1 cellular context compared by ENCODE assay signal in the genomic region with DNA sequence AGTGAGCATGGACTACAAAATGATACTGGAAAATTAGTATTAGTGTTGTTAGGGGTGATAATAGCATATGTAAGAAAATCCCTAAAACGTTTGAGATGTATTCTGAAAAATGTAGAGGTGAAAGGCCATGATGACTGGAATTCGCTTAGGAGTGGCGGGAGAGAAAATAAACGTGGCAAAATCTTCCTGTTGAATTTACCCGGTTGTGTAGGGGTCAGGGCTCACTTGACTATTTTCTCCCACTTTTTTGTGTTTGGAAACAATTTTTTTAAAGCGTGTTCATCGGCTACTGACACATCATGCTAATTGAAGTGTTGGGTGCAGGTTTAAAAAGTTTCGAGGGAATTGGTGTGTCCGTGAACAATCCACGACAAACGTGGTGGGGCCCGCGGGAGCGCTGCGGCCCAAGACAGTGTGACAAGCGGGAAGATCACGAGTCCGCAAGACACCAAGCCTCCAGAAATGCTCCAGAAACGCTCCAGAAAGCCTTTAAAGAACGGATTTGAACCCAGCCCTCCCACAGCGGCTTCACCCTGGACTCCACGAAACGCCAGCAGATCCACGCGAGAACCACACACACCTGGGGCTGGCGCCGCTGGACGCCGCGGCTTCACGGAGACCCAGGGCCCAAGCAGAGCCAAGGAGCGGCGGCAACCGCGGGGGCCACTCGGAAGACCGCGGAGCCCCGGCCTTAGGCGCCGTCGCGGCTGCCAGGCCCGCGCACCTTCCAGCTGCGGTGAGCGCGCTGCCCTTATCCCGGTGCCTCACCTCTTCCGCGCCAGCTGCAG.
A peak's percentile ranks its signal among the peaks of the same experiment; 100 is the strongest.
TF ChIP-seq lines count a peak whose summit lies in the region.

No MANE protein-coding gene starts in this region.

TF ChIP-seq in K562, 482 proteins besides CTCF, POLR2A, EP300 and RAD21 (continued from another document and continues in another):
- TF ChIP-seq CHD1 (IDR thresholded peaks at IDR 0.05; ENCODE audit: low read length) (peak; percentile 89), SOX6 (IDR thresholded peaks at IDR 0.05) (no peak), ZNF408 (CRISPR knock-in tag; IDR thresholded peaks at IDR 0.05; ENCODE audit: low read depth) (no peak), KAT7 (CRISPR knock-in tag; IDR thresholded peaks at IDR 0.05; ENCODE audit: borderline replicate concordance) (no peak), ZNF431 (CRISPR knock-in tag; IDR thresholded peaks at IDR 0.05) (no peak), TOE1 (IDR thresholded peaks at IDR 0.05; ENCODE audit: borderline replicate concordance) (no peak), TOE1 (CRISPR knock-in tag; IDR thresholded peaks at IDR 0.05; ENCODE audit: borderline replicate concordance, low read depth) (peak; percentile 90), HSF4 (CRISPR knock-in tag; IDR thresholded peaks at IDR 0.05; ENCODE audit: borderline replicate concordance) (no peak), KLF10 (CRISPR knock-in tag; IDR thresholded peaks at IDR 0.05) (no peak), ADNP (tag; IDR thresholded peaks at IDR 0.05) (no peak), ZC3H4 (CRISPR knock-in tag; IDR thresholded peaks at IDR 0.05; ENCODE audit: borderline replicate concordance) (peak; percentile 90; the same call in 1 of the 2 replicates), SP2 (IDR thresholded peaks at IDR 0.05; ENCODE audit: extremely low read depth, low read depth, low read length, poor library complexity, severe bottlenecking) (no peak), ELF1 (tag; IDR thresholded peaks at IDR 0.05) (peak; percentile 31; the same call in 1 of the 2 replicates), BMI1 (IDR thresholded peaks at IDR 0.05; ENCODE audit: low read length) (no peak), SMARCE1 (IDR thresholded peaks at IDR 0.05) (0 out of 2 replicates have a peak, but pooled peaks have one; percentile 35), RBM22 (IDR thresholded peaks at IDR 0.05; ENCODE audit: low read depth, low read length, poor library complexity, severe bottlenecking) (peak; percentile 100), HDGF (IDR thresholded peaks at IDR 0.05) (no peak), SMARCB1 (IDR thresholded peaks at IDR 0.05; ENCODE audit: insufficient read length, low read depth) (no peak), JUN (IDR thresholded peaks at IDR 0.05; ENCODE audit: borderline replicate concordance, low read depth, low read length) (no peak), JUN (CRISPR knock-in tag; IDR thresholded peaks at IDR 0.05; ENCODE audit: borderline replicate concordance) (no peak; the same call in 1 of the 2 replicates), SIRT6 (IDR thresholded peaks at IDR 0.05; ENCODE audit: low read depth, low read length) (no peak), RBM15 (IDR thresholded peaks at IDR 0.05; ENCODE audit: insufficient read depth, low read length) (no peak), ERF (CRISPR knock-in tag; IDR thresholded peaks at IDR 0.05) (no peak), KLF6 (CRISPR knock-in tag; IDR thresholded peaks at IDR 0.05; ENCODE audit: borderline replicate concordance) (no peak), DACH1 (IDR thresholded peaks at IDR 0.05; ENCODE audit: partially characterized antibody) (no peak), ELF2 (CRISPR knock-in tag; IDR thresholded peaks at IDR 0.05) (peak; percentile 35; the same call in 1 of the 2 replicates), ZBTB1 (CRISPR knock-in tag; IDR thresholded peaks at IDR 0.05; ENCODE audit: borderline replicate concordance, low read depth) (peak; percentile 89), HNRNPK (IDR thresholded peaks at IDR 0.05; ENCODE audit: low read depth, low read length, poor library complexity, severe bottlenecking) (no peak), SRF (CRISPR knock-in tag; IDR thresholded peaks at IDR 0.05) (no peak)
- TF ChIP-seq, protein P1, sequence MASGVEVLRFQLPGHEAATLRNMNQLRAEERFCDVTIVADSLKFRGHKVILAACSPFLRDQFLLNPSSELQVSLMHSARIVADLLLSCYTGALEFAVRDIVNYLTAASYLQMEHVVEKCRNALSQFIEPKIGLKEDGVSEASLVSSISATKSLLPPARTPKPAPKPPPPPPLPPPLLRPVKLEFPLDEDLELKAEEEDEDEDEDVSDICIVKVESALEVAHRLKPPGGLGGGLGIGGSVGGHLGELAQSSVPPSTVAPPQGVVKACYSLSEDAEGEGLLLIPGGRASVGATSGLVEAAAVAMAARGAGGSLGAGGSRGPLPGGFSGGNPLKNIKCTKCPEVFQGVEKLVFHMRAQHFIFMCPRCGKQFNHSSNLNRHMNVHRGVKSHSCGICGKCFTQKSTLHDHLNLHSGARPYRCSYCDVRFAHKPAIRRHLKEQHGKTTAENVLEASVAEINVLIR (CRISPR knock-in tag; IDR thresholded peaks at IDR 0.05) = no peak
- TF ChIP-seq, protein P2, sequence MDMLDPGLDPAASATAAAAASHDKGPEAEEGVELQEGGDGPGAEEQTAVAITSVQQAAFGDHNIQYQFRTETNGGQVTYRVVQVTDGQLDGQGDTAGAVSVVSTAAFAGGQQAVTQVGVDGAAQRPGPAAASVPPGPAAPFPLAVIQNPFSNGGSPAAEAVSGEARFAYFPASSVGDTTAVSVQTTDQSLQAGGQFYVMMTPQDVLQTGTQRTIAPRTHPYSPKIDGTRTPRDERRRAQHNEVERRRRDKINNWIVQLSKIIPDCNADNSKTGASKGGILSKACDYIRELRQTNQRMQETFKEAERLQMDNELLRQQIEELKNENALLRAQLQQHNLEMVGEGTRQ (CRISPR knock-in tag; IDR thresholded peaks at IDR 0.05) = no peak
- TF ChIP-seq, protein P3, sequence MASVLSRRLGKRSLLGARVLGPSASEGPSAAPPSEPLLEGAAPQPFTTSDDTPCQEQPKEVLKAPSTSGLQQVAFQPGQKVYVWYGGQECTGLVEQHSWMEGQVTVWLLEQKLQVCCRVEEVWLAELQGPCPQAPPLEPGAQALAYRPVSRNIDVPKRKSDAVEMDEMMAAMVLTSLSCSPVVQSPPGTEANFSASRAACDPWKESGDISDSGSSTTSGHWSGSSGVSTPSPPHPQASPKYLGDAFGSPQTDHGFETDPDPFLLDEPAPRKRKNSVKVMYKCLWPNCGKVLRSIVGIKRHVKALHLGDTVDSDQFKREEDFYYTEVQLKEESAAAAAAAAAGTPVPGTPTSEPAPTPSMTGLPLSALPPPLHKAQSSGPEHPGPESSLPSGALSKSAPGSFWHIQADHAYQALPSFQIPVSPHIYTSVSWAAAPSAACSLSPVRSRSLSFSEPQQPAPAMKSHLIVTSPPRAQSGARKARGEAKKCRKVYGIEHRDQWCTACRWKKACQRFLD (CRISPR knock-in tag; IDR thresholded peaks at IDR 0.05) = no peak
- TF ChIP-seq, protein P4, sequence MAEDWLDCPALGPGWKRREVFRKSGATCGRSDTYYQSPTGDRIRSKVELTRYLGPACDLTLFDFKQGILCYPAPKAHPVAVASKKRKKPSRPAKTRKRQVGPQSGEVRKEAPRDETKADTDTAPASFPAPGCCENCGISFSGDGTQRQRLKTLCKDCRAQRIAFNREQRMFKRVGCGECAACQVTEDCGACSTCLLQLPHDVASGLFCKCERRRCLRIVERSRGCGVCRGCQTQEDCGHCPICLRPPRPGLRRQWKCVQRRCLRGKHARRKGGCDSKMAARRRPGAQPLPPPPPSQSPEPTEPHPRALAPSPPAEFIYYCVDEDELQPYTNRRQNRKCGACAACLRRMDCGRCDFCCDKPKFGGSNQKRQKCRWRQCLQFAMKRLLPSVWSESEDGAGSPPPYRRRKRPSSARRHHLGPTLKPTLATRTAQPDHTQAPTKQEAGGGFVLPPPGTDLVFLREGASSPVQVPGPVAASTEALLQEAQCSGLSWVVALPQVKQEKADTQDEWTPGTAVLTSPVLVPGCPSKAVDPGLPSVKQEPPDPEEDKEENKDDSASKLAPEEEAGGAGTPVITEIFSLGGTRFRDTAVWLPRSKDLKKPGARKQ (CRISPR knock-in tag; IDR thresholded peaks at IDR 0.05) = no peak
- TF ChIP-seq, protein P5, sequence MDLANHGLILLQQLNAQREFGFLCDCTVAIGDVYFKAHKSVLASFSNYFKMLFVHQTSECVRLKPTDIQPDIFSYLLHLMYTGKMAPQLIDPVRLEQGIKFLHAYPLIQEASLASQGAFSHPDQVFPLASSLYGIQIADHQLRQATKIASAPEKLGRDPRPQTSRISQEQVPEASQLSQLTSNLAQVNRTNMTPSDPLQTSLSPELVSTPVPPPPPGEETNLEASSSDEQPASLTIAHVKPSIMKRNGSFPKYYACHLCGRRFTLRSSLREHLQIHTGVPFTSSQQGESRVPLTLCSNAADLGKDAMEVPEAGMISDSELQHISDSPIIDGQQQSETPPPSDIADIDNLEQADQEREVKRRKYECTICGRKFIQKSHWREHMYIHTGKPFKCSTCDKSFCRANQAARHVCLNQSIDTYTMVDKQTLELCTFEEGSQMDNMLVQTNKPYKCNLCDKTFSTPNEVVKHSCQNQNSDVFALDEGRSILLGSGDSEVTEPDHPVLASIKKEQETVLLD (IDR thresholded peaks at IDR 0.05) = no peak
- TF ChIP-seq, protein P6, sequence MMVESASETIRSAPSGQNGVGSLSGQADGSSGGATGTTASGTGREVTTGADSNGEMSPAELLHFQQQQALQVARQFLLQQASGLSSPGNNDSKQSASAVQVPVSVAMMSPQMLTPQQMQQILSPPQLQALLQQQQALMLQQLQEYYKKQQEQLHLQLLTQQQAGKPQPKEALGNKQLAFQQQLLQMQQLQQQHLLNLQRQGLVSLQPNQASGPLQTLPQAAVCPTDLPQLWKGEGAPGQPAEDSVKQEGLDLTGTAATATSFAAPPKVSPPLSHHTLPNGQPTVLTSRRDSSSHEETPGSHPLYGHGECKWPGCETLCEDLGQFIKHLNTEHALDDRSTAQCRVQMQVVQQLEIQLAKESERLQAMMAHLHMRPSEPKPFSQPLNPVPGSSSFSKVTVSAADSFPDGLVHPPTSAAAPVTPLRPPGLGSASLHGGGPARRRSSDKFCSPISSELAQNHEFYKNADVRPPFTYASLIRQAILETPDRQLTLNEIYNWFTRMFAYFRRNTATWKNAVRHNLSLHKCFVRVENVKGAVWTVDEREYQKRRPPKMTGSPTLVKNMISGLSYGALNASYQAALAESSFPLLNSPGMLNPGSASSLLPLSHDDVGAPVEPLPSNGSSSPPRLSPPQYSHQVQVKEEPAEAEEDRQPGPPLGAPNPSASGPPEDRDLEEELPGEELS (CRISPR knock-in tag; IDR thresholded peaks at IDR 0.05; ENCODE audit: borderline replicate concordance) = peak; percentile 91; the same call in 1 of the 2 replicates
- TF ChIP-seq, protein P7, sequence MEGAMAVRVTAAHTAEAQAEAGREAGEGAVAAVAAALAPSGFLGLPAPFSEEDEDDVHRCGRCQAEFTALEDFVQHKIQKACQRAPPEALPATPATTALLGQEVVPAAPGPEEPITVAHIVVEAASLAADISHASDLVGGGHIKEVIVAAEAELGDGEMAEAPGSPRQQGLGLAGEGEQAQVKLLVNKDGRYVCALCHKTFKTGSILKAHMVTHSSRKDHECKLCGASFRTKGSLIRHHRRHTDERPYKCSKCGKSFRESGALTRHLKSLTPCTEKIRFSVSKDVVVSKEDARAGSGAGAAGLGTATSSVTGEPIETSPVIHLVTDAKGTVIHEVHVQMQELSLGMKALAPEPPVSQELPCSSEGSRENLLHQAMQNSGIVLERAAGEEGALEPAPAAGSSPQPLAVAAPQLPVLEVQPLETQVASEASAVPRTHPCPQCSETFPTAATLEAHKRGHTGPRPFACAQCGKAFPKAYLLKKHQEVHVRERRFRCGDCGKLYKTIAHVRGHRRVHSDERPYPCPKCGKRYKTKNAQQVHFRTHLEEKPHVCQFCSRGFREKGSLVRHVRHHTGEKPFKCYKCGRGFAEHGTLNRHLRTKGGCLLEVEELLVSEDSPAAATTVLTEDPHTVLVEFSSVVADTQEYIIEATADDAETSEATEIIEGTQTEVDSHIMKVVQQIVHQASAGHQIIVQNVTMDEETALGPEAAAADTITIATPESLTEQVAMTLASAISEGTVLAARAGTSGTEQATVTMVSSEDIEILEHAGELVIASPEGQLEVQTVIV (CRISPR knock-in tag; IDR thresholded peaks at IDR 0.05; ENCODE audit: borderline replicate concordance) = no peak
- TF ChIP-seq, protein P8, sequence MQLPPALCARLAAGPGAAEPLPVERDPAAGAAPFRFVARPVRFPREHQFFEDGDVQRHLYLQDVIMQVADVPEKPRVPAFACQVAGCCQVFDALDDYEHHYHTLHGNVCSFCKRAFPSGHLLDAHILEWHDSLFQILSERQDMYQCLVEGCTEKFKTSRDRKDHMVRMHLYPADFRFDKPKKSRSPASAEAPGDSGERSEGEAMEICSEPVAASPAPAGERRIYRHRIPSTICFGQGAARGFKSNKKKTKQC (CRISPR knock-in tag; IDR thresholded peaks at IDR 0.05) = 0 out of 2 replicates have a peak, but pooled peaks have one; percentile 88
- TF ChIP-seq, protein P9, sequence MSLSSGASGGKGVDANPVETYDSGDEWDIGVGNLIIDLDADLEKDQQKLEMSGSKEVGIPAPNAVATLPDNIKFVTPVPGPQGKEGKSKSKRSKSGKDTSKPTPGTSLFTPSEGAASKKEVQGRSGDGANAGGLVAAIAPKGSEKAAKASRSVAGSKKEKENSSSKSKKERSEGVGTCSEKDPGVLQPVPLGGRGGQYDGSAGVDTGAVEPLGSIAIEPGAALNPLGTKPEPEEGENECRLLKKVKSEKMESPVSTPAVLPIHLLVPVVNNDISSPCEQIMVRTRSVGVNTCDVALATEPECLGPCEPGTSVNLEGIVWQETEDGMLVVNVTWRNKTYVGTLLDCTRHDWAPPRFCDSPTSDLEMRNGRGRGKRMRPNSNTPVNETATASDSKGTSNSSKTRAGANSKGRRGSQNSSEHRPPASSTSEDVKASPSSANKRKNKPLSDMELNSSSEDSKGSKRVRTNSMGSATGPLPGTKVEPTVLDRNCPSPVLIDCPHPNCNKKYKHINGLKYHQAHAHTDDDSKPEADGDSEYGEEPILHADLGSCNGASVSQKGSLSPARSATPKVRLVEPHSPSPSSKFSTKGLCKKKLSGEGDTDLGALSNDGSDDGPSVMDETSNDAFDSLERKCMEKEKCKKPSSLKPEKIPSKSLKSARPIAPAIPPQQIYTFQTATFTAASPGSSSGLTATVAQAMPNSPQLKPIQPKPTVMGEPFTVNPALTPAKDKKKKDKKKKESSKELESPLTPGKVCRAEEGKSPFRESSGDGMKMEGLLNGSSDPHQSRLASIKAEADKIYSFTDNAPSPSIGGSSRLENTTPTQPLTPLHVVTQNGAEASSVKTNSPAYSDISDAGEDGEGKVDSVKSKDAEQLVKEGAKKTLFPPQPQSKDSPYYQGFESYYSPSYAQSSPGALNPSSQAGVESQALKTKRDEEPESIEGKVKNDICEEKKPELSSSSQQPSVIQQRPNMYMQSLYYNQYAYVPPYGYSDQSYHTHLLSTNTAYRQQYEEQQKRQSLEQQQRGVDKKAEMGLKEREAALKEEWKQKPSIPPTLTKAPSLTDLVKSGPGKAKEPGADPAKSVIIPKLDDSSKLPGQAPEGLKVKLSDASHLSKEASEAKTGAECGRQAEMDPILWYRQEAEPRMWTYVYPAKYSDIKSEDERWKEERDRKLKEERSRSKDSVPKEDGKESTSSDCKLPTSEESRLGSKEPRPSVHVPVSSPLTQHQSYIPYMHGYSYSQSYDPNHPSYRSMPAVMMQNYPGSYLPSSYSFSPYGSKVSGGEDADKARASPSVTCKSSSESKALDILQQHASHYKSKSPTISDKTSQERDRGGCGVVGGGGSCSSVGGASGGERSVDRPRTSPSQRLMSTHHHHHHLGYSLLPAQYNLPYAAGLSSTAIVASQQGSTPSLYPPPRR (CRISPR knock-in tag; IDR thresholded peaks at IDR 0.05; ENCODE audit: borderline replicate concordance) = no peak
- TF ChIP-seq, protein P10, sequence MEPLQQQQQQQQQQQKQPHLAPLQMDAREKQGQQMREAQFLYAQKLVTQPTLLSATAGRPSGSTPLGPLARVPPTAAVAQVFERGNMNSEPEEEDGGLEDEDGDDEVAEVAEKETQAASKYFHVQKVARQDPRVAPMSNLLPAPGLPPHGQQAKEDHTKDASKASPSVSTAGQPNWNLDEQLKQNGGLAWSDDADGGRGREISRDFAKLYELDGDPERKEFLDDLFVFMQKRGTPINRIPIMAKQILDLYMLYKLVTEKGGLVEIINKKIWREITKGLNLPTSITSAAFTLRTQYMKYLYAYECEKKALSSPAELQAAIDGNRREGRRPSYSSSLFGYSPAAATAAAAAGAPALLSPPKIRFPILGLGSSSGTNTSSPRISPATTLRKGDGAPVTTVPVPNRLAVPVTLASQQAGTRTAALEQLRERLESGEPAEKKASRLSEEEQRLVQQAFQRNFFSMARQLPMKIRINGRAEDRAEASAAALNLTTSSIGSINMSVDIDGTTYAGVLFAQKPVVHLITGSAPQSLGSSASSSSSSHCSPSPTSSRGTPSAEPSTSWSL (CRISPR knock-in tag; IDR thresholded peaks at IDR 0.05; ENCODE audit: borderline replicate concordance) = no peak
